Comparison of ENCODE assay signal across 1 cellular context in the genomic region with DNA sequence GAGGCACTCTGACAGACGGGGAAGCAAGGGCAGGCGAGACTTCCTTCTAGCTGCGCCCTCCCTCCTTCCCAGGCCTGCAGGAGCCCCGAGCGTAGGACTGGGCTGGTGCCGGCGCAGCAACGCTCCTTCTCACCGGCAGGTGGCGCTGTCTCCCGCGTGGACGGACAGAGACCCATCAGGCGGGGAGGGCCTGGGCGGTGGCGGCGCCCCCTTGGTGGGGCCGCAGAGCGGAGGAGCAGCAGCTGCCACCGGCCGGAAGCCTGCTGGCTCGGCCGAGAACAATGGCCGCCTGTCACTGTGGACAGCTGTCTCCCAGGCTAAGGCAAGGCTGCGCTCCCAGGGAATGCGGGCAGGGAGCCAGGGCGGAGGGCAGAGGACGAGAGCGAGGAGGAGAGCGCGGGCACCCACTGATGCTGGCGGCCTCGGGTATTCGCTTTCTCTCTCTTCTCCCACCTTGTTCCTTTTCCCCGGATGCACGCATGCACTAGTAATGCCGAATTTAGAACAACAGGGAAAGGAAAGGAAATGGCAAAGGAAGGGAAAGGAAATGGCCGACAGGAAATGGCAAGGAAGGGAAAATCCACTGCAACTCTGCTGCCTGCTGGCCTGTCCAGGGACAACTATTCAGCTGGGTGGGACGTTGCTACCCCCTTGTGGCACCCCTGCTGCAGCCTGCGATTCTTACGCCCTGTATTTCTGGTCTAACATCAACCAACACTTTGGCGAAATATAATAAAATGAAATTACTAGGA.
A peak's percentile ranks its signal among the peaks of the same experiment; 100 is the strongest.
TF ChIP-seq lines count a peak whose summit lies in the region.

No MANE protein-coding gene starts in this region.

TF ChIP-seq in HepG2, 621 proteins besides CTCF, POLR2A, EP300 and RAD21 (continued from another document and continues in another):
- TF ChIP-seq, protein P1, sequence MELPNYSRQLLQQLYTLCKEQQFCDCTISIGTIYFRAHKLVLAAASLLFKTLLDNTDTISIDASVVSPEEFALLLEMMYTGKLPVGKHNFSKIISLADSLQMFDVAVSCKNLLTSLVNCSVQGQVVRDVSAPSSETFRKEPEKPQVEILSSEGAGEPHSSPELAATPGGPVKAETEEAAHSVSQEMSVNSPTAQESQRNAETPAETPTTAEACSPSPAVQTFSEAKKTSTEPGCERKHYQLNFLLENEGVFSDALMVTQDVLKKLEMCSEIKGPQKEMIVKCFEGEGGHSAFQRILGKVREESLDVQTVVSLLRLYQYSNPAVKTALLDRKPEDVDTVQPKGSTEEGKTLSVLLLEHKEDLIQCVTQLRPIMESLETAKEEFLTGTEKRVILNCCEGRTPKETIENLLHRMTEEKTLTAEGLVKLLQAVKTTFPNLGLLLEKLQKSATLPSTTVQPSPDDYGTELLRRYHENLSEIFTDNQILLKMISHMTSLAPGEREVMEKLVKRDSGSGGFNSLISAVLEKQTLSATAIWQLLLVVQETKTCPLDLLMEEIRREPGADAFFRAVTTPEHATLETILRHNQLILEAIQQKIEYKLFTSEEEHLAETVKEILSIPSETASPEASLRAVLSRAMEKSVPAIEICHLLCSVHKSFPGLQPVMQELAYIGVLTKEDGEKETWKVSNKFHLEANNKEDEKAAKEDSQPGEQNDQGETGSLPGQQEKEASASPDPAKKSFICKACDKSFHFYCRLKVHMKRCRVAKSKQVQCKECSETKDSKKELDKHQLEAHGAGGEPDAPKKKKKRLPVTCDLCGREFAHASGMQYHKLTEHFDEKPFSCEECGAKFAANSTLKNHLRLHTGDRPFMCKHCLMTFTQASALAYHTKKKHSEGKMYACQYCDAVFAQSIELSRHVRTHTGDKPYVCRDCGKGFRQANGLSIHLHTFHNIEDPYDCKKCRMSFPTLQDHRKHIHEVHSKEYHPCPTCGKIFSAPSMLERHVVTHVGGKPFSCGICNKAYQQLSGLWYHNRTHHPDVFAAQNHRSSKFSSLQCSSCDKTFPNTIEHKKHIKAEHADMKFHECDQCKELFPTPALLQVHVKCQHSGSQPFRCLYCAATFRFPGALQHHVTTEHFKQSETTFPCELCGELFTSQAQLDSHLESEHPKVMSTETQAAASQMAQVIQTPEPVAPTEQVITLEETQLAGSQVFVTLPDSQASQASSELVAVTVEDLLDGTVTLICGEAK (IDR thresholded peaks at IDR 0.05): no peak
- TF ChIP-seq, protein P1 (CRISPR knock-in tag; IDR thresholded peaks at IDR 0.05): no peak
- no peak for TF ChIP-seq TCF7 (IDR thresholded peaks at IDR 0.05; ENCODE audit: low read depth)
- TF ChIP-seq ZFP37 (CRISPR knock-in tag; IDR thresholded peaks at IDR 0.05; ENCODE audit: borderline replicate concordance): no peak
- TF ChIP-seq SMAD1 (CRISPR knock-in tag; IDR thresholded peaks at IDR 0.05; ENCODE audit: borderline replicate concordance, low read depth): peak; percentile 91; the same call in 1 of the 2 replicates
- TF ChIP-seq, protein P2, sequence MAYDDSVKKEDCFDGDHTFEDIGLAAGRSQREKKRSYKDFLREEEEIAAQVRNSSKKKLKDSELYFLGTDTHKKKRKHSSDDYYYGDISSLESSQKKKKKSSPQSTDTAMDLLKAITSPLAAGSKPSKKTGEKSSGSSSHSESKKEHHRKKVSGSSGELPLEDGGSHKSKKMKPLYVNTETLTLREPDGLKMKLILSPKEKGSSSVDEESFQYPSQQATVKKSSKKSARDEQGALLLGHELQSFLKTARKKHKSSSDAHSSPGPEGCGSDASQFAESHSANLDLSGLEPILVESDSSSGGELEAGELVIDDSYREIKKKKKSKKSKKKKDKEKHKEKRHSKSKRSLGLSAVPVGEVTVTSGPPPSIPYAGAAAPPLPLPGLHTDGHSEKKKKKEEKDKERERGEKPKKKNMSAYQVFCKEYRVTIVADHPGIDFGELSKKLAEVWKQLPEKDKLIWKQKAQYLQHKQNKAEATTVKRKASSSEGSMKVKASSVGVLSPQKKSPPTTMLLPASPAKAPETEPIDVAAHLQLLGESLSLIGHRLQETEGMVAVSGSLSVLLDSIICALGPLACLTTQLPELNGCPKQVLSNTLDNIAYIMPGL (CRISPR knock-in tag; IDR thresholded peaks at IDR 0.05; ENCODE audit: borderline replicate concordance in 1 of 2, low read depth in 1 of 2): peak; percentile 98 to 99
- TF ChIP-seq SP1 (IDR thresholded peaks at IDR 0.05): no peak
- TF ChIP-seq SP1 (CRISPR knock-in tag; IDR thresholded peaks at IDR 0.05): no peak
- TF ChIP-seq FOXM1 (CRISPR knock-in tag; IDR thresholded peaks at IDR 0.05): no peak
- TF ChIP-seq PTBP1 (IDR thresholded peaks at IDR 0.05; ENCODE audit: low read depth, low read length, poor library complexity, severe bottlenecking): peak; percentile 54
- TF ChIP-seq, protein P3, sequence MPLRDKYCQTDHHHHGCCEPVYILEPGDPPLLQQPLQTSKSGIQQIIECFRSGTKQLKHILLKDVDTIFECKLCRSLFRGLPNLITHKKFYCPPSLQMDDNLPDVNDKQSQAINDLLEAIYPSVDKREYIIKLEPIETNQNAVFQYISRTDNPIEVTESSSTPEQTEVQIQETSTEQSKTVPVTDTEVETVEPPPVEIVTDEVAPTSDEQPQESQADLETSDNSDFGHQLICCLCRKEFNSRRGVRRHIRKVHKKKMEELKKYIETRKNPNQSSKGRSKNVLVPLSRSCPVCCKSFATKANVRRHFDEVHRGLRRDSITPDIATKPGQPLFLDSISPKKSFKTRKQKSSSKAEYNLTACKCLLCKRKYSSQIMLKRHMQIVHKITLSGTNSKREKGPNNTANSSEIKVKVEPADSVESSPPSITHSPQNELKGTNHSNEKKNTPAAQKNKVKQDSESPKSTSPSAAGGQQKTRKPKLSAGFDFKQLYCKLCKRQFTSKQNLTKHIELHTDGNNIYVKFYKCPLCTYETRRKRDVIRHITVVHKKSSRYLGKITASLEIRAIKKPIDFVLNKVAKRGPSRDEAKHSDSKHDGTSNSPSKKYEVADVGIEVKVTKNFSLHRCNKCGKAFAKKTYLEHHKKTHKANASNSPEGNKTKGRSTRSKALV (CRISPR knock-in tag; IDR thresholded peaks at IDR 0.05): peak; percentile 41; the same call in 1 of the 2 replicates
- TF ChIP-seq, protein P4, sequence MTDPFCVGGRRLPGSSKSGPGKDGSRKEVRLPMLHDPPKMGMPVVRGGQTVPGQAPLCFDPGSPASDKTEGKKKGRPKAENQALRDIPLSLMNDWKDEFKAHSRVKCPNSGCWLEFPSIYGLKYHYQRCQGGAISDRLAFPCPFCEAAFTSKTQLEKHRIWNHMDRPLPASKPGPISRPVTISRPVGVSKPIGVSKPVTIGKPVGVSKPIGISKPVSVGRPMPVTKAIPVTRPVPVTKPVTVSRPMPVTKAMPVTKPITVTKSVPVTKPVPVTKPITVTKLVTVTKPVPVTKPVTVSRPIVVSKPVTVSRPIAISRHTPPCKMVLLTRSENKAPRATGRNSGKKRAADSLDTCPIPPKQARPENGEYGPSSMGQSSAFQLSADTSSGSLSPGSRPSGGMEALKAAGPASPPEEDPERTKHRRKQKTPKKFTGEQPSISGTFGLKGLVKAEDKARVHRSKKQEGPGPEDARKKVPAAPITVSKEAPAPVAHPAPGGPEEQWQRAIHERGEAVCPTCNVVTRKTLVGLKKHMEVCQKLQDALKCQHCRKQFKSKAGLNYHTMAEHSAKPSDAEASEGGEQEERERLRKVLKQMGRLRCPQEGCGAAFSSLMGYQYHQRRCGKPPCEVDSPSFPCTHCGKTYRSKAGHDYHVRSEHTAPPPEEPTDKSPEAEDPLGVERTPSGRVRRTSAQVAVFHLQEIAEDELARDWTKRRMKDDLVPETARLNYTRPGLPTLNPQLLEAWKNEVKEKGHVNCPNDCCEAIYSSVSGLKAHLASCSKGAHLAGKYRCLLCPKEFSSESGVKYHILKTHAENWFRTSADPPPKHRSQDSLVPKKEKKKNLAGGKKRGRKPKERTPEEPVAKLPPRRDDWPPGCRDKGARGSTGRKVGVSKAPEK (CRISPR knock-in tag; IDR thresholded peaks at IDR 0.05; ENCODE audit: borderline replicate concordance): no peak
- TF ChIP-seq, protein P5, sequence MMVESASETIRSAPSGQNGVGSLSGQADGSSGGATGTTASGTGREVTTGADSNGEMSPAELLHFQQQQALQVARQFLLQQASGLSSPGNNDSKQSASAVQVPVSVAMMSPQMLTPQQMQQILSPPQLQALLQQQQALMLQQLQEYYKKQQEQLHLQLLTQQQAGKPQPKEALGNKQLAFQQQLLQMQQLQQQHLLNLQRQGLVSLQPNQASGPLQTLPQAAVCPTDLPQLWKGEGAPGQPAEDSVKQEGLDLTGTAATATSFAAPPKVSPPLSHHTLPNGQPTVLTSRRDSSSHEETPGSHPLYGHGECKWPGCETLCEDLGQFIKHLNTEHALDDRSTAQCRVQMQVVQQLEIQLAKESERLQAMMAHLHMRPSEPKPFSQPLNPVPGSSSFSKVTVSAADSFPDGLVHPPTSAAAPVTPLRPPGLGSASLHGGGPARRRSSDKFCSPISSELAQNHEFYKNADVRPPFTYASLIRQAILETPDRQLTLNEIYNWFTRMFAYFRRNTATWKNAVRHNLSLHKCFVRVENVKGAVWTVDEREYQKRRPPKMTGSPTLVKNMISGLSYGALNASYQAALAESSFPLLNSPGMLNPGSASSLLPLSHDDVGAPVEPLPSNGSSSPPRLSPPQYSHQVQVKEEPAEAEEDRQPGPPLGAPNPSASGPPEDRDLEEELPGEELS (CRISPR knock-in tag; IDR thresholded peaks at IDR 0.05): peak; percentile 30; the same call in 1 of the 2 replicates
- no peak for TF ChIP-seq ZNF761 (CRISPR knock-in tag; conservative IDR thresholded peaks at IDR 0.05)
- TF ChIP-seq, protein P6, sequence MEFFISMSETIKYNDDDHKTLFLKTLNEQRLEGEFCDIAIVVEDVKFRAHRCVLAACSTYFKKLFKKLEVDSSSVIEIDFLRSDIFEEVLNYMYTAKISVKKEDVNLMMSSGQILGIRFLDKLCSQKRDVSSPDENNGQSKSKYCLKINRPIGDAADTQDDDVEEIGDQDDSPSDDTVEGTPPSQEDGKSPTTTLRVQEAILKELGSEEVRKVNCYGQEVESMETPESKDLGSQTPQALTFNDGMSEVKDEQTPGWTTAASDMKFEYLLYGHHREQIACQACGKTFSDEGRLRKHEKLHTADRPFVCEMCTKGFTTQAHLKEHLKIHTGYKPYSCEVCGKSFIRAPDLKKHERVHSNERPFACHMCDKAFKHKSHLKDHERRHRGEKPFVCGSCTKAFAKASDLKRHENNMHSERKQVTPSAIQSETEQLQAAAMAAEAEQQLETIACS (CRISPR knock-in tag; IDR thresholded peaks at IDR 0.05): no peak
- no peak for TF ChIP-seq SIX1 (CRISPR knock-in tag; IDR thresholded peaks at IDR 0.05; ENCODE audit: borderline replicate concordance)
- TF ChIP-seq ZNF33B (CRISPR knock-in tag; IDR thresholded peaks at IDR 0.05): 0 out of 2 replicates have a peak, but pooled peaks have one; percentile 78
- TF ChIP-seq ZNF234 (CRISPR knock-in tag; conservative IDR thresholded peaks at IDR 0.05): no peak
- no peak for TF ChIP-seq MAF1 (CRISPR knock-in tag; IDR thresholded peaks at IDR 0.05; ENCODE audit: borderline replicate concordance)
- TF ChIP-seq PAX8 (CRISPR knock-in tag; IDR thresholded peaks at IDR 0.05; ENCODE audit: borderline replicate concordance): no peak
- TF ChIP-seq, protein P7, sequence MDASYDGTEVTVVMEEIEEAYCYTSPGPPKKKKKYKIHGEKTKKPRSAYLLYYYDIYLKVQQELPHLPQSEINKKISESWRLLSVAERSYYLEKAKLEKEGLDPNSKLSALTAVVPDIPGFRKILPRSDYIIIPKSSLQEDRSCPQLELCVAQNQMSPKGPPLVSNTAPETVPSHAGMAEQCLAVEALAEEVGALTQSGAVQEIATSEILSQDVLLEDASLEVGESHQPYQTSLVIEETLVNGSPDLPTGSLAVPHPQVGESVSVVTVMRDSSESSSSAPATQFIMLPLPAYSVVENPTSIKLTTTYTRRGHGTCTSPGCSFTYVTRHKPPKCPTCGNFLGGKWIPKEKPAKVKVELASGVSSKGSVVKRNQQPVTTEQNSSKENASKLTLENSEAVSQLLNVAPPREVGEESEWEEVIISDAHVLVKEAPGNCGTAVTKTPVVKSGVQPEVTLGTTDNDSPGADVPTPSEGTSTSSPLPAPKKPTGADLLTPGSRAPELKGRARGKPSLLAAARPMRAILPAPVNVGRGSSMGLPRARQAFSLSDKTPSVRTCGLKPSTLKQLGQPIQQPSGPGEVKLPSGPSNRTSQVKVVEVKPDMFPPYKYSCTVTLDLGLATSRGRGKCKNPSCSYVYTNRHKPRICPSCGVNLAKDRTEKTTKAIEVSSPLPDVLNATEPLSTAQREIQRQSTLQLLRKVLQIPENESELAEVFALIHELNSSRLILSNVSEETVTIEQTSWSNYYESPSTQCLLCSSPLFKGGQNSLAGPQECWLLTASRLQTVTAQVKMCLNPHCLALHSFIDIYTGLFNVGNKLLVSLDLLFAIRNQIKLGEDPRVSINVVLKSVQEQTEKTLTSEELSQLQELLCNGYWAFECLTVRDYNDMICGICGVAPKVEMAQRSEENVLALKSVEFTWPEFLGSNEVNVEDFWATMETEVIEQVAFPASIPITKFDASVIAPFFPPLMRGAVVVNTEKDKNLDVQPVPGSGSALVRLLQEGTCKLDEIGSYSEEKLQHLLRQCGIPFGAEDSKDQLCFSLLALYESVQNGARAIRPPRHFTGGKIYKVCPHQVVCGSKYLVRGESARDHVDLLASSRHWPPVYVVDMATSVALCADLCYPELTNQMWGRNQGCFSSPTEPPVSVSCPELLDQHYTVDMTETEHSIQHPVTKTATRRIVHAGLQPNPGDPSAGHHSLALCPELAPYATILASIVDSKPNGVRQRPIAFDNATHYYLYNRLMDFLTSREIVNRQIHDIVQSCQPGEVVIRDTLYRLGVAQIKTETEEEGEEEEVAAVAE (CRISPR knock-in tag; IDR thresholded peaks at IDR 0.05; ENCODE audit: borderline replicate concordance): no peak
- TF ChIP-seq ZNF577 (CRISPR knock-in tag; IDR thresholded peaks at IDR 0.05; ENCODE audit: borderline replicate concordance, low read depth): no peak
- no peak for TF ChIP-seq JUNB (CRISPR knock-in tag; IDR thresholded peaks at IDR 0.05; ENCODE audit: borderline replicate concordance)
- TF ChIP-seq ZNF782 (CRISPR knock-in tag; IDR thresholded peaks at IDR 0.05; ENCODE audit: borderline replicate concordance): no peak
- peak; percentile 64; the same call in 1 of the 2 replicates for TF ChIP-seq NCOA2 (CRISPR knock-in tag; IDR thresholded peaks at IDR 0.05)
- 0 out of 2 replicates have a peak, but pooled peaks have one; percentile 31 for TF ChIP-seq NFYC (CRISPR knock-in tag; IDR thresholded peaks at IDR 0.05)
